ENCODE assay signal across 8 cellular contexts in genomic region chr13:46797468-46798237, GRCh38.
DNase-seq lines count a peak whose midpoint lies in the region; ATAC-seq, FAIRE-seq and TF ChIP-seq lines count a peak whose summit lies in the region.

No MANE protein-coding gene starts in this region.

- peak overlapping the region; percentile 73 for H3K4me3 ChIP-seq in GM12864 (ENCODE audit: low read depth, low read length)
- H3K4me3 ChIP-seq in epithelial cell of esophagus (ENCODE audit: low read length) = peak overlapping the region; percentile 83
- peak overlapping the region; percentile 90 to 94 for H3K4me3 ChIP-seq in neutrophil (ENCODE audit: low read depth in 1 of 2, low read length in 1 of 2)

- DNase-seq in GM12864 (ENCODE audit: low read depth) (no peak), RCC 7860 (ENCODE audit: low spot score) (peak; percentile 37), epithelial cell of esophagus (ENCODE audit: low read depth) (no peak), NCI-H128 (lab: John Stamatoyannopoulos, UW; ENCODE audit: unreplicated experiment) (no peak), NCI-H1048 (lab: John Stamatoyannopoulos, UW) (no peak)
- no peak for DNase-seq in activated CD8-positive, alpha-beta memory T cell treated with anti-CD3 and anti-CD28 coated beads, Interleukin-2, amount 50 U/mL, for 48 hours

- H3K4me1 ChIP-seq in neutrophil (ENCODE audit: control insufficient read depth in 1 of 2, insufficient read depth in 1 of 2, low read depth in 1 of 2, low read length in 1 of 2) = peaks cover 16% of the 10 kb centered on the region in 2 experiments

- ATAC-seq in GM21367 (IDR thresholded peaks at IDR 0.05; ENCODE audit: unreplicated experiment) = no peak

- H3K27ac ChIP-seq in neutrophil = peak overlapping the region; percentile 83

- TF ChIP-seq CTCF in GM12864 (IDR thresholded peaks at IDR 0.05; ENCODE audit: low read depth, low read length, missing control alignments) (no peak), epithelial cell of esophagus (IDR thresholded peaks at IDR 0.05; ENCODE audit: insufficient read depth, low read depth, low read length, missing control alignments) (no peak), neutrophil (IDR thresholded peaks at IDR 0.05) (no peak)

- no peaks in the 10 kb centered on the region for H3K27me3 ChIP-seq in neutrophil

- H3K9me3 ChIP-seq in neutrophil = no peaks in the 10 kb centered on the region

- H3K36me3 ChIP-seq in neutrophil = no peaks in the 10 kb centered on the region

- FAIRE-seq in RCC 7860 (lab: Jason Lieb, UNC) = peak; percentile 58
